In the genomic region with DNA sequence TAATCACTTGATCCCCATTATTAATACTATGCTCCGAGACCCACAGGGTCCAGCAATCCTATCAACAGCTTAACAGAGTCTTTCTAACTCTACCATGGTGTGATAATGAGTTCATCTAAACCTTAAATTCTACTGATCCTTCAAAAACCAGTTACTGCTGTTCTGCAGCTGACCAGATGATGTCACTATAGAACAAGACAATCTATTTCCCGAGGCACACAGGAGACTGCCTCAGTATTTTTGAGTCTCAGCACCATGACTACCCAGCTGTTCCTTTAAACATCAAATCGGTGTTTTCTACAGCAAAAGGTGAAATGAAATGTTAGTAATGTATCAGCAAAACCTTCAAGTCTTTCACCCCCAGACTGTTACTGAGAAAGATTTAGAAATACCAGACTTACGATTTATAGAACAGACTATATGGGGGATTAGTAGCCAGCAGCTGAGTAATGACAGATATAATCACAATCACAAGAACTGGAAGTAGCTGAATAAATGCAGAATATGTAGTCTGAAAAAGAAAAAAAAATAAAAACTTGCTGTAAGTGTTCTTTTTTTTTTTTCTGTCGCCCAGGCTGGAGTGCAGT, we compare ENCODE assay signal across 2 cellular contexts.
TF ChIP-seq lines count a peak whose summit lies in the region.

No MANE protein-coding gene starts in this region.

TF ChIP-seq in GM23338, 12 proteins besides CTCF, POLR2A, EP300 and RAD21 (continues in another document):
- TF ChIP-seq NANOG (IDR thresholded peaks at IDR 0.05; ENCODE audit: borderline replicate concordance) (no peak), POLR2AphosphoS5 (IDR thresholded peaks at IDR 0.05; ENCODE audit: low read depth) (no peak), STAT1 (IDR thresholded peaks at IDR 0.05; ENCODE audit: unreplicated experiment) (no peak), JUNB (IDR thresholded peaks at IDR 0.05; ENCODE audit: unreplicated experiment) (no peak), CREB1 (CRISPR knock-in tag; IDR thresholded peaks at IDR 0.05; ENCODE audit: low read depth) (no peak), EZH2phosphoT487 (IDR thresholded peaks at IDR 0.05; ENCODE audit: unreplicated experiment) (no peak), REST (IDR thresholded peaks at IDR 0.05; ENCODE audit: unreplicated experiment) (no peak), ZNF114 (CRISPR knock-in tag; IDR thresholded peaks at IDR 0.05) (no peak), ZNF331 (CRISPR knock-in tag; IDR thresholded peaks at IDR 0.05; ENCODE audit: low read depth) (no peak), EZH2 (IDR thresholded peaks at IDR 0.05; ENCODE audit: low read depth, unreplicated experiment) (no peak)
- TF ChIP-seq, protein P1, sequence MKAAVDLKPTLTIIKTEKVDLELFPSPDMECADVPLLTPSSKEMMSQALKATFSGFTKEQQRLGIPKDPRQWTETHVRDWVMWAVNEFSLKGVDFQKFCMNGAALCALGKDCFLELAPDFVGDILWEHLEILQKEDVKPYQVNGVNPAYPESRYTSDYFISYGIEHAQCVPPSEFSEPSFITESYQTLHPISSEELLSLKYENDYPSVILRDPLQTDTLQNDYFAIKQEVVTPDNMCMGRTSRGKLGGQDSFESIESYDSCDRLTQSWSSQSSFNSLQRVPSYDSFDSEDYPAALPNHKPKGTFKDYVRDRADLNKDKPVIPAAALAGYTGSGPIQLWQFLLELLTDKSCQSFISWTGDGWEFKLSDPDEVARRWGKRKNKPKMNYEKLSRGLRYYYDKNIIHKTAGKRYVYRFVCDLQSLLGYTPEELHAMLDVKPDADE (IDR thresholded peaks at IDR 0.05): no peak

TF ChIP-seq in HepG2, 621 proteins besides CTCF, POLR2A, EP300 and RAD21:
- TF ChIP-seq ELF3 (CRISPR knock-in tag; IDR thresholded peaks at IDR 0.05): 0 out of 2 replicates have a peak, but pooled peaks have one; percentile 26
- 0 out of 2 replicates have a peak, but pooled peaks have one; percentile 2 for TF ChIP-seq ATF7 (IDR thresholded peaks at IDR 0.05)
- no peak for TF ChIP-seq ATF7 (CRISPR knock-in tag; IDR thresholded peaks at IDR 0.05)
- peak; percentile 93 for TF ChIP-seq STAG1 (CRISPR knock-in tag; IDR thresholded peaks at IDR 0.05)
- TF ChIP-seq KAT8 (CRISPR knock-in tag; IDR thresholded peaks at IDR 0.05): 0 out of 2 replicates have a peak, but pooled peaks have one; percentile 22
- no peak for TF ChIP-seq SALL2 (CRISPR knock-in tag; IDR thresholded peaks at IDR 0.05)
- TF ChIP-seq ZSCAN9 (CRISPR knock-in tag; IDR thresholded peaks at IDR 0.05; ENCODE audit: borderline replicate concordance): 0 out of 2 replicates have a peak, but pooled peaks have one; percentile 50
- 0 out of 2 replicates have a peak, but pooled peaks have one; percentile 3 for TF ChIP-seq MAFF (IDR thresholded peaks at IDR 0.05; ENCODE audit: low read depth, low read length)
- TF ChIP-seq SCMH1 (CRISPR knock-in tag; IDR thresholded peaks at IDR 0.05; ENCODE audit: borderline replicate concordance): no peak
- TF ChIP-seq ELF1 (CRISPR knock-in tag; IDR thresholded peaks at IDR 0.05): no peak
- TF ChIP-seq ATRX (CRISPR knock-in tag; IDR thresholded peaks at IDR 0.05; ENCODE audit: borderline replicate concordance): no peak
- TF ChIP-seq ERF (CRISPR knock-in tag; IDR thresholded peaks at IDR 0.05): 0 out of 2 replicates have a peak, but pooled peaks have one; percentile 21
- TF ChIP-seq MIXL1 (CRISPR knock-in tag; IDR thresholded peaks at IDR 0.05): peak; percentile 34; the same call in 1 of the 2 replicates
- TF ChIP-seq RXRB (CRISPR knock-in tag; IDR thresholded peaks at IDR 0.05; ENCODE audit: borderline replicate concordance): peak; percentile 16; the same call in 1 of the 2 replicates
- TF ChIP-seq HIVEP1 (CRISPR knock-in tag; IDR thresholded peaks at IDR 0.05): no peak
- peak; percentile 86 for TF ChIP-seq SMC3 (IDR thresholded peaks at IDR 0.05; ENCODE audit: low read length)
- TF ChIP-seq SAP130 (CRISPR knock-in tag; IDR thresholded peaks at IDR 0.05; ENCODE audit: low read depth): 0 out of 2 replicates have a peak, but pooled peaks have one; percentile 23
- TF ChIP-seq FOXP4 (CRISPR knock-in tag; IDR thresholded peaks at IDR 0.05): no peak
- TF ChIP-seq, protein P2, sequence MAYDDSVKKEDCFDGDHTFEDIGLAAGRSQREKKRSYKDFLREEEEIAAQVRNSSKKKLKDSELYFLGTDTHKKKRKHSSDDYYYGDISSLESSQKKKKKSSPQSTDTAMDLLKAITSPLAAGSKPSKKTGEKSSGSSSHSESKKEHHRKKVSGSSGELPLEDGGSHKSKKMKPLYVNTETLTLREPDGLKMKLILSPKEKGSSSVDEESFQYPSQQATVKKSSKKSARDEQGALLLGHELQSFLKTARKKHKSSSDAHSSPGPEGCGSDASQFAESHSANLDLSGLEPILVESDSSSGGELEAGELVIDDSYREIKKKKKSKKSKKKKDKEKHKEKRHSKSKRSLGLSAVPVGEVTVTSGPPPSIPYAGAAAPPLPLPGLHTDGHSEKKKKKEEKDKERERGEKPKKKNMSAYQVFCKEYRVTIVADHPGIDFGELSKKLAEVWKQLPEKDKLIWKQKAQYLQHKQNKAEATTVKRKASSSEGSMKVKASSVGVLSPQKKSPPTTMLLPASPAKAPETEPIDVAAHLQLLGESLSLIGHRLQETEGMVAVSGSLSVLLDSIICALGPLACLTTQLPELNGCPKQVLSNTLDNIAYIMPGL (CRISPR knock-in tag; IDR thresholded peaks at IDR 0.05; ENCODE audit: borderline replicate concordance in 1 of 2, low read depth in 1 of 2): 0 out of 4 replicates have a peak, but pooled peaks of 1 of the 2 experiments have one; percentile 40
- TF ChIP-seq KLF11 (CRISPR knock-in tag; IDR thresholded peaks at IDR 0.05): 0 out of 2 replicates have a peak, but pooled peaks have one; percentile 26
